Comparison of ENCODE assay signal across 8 cellular contexts in the genomic region with DNA sequence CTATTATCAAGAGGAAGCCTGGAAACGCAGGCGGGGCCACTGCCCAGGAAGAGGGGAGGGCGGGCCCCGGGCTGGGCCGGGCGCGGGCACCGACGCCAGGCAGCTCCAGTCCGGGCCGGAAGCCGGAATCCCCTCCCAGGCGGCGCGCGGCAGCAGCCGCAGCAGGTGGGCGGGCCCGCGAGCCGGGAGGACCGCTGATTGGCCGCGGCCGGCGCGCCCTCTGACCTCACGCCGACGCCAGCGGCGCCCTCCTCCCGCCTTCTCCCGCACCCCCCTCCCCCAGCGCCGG. TPM values are rescaled to one million over a fixed set of nuclear protein-coding genes. Genes with fewer than 3 reads are reported as not detected.
A peak's percentile ranks its signal among the peaks of the same experiment; 100 is the strongest.
DNase-seq lines count a peak whose midpoint lies in the region; ATAC-seq and TF ChIP-seq lines count a peak whose summit lies in the region.

No MANE protein-coding gene starts in this region.

- TF ChIP-seq CTCF in AG10803 (conservative IDR thresholded peaks at IDR 0.05; ENCODE audit: low read length): no peak
- no peak for TF ChIP-seq CTCF in chondrocyte (IDR thresholded peaks at IDR 0.05)
- no peak for TF ChIP-seq CTCF in kidney epithelial cell (IDR thresholded peaks at IDR 0.05; ENCODE audit: insufficient read depth, low read length, poor library complexity, severe bottlenecking)

- peaks cover 2% of the 10 kb centered on the region for H3K36me3 ChIP-seq in kidney epithelial cell (ENCODE audit: control insufficient read depth, insufficient read depth, low read length)

- H3K27me3 Mint-ChIP-seq in chondrocyte (ENCODE audit: low read depth): no peaks in the 10 kb centered on the region

- no peaks in the 10 kb centered on the region for H3K9me3 Mint-ChIP-seq in chondrocyte (ENCODE audit: low read depth)

- peak overlapping the region; percentile 91 for H3K27ac Mint-ChIP-seq in chondrocyte (ENCODE audit: unreplicated experiment)

- H3K4me3 ChIP-seq in AG10803 (ENCODE audit: low read length) (peak overlapping the region; percentile 88), kidney epithelial cell (ENCODE audit: low read depth, low read length) (peak overlapping the region; percentile 77)

- H3K27me3 ChIP-seq in kidney epithelial cell (ENCODE audit: control insufficient read depth, insufficient read depth, low read length): no peaks in the 10 kb centered on the region

- H3K4me3 Mint-ChIP-seq in chondrocyte (ENCODE audit: unreplicated experiment): peak overlapping the region; percentile 87

- DNase-seq in AG10803 (ENCODE audit: low read depth) (peak; percentile 92), NCI-H446 (lab: John Stamatoyannopoulos, UW) (peak; percentile 11 to 77), chondrocyte (ENCODE audit: low spot score) (peak; percentile 97), kidney epithelial cell (ENCODE audit: low read depth) (peak; percentile 62)
- peak; percentile 84 for DNase-seq in activated CD4-positive, alpha-beta T cell treated with anti-CD3 and anti-CD28 coated beads for 1 hour
- peak; percentile 95 for DNase-seq in stimulated activated CD4-positive, alpha-beta T cell treated with anti-CD3 and anti-CD28 coated beads, Interleukin-15, amount 100 ng/mL, for 24 hours

- peak; percentile 85 for ATAC-seq in GM19043 (IDR thresholded peaks at IDR 0.05; ENCODE audit: low read depth, unreplicated experiment)
- ATAC-seq in HG03378 (IDR thresholded peaks at IDR 0.05; ENCODE audit: unreplicated experiment): peak; percentile 57

- H3K4me1 Mint-ChIP-seq in chondrocyte (ENCODE audit: low read depth): peaks cover 40% of the 10 kb centered on the region

- peaks cover 2% of the 10 kb centered on the region for H3K36me3 Mint-ChIP-seq in chondrocyte (ENCODE audit: low read depth)

RNA-seq across cellular contexts. Expression of a gene that starts 0.4 kb away (rescaled TPM):
- total RNA-seq in chondrocyte (35.7 to 40.2 TPM (median 39.7 TPM) in 3 replicates), kidney epithelial cell (54.8 and 83.9 TPM in 2 replicates)

RNA-seq across cellular contexts. Expression of a gene that starts 21.3 kb away (rescaled TPM):
- 45.2 to 56.1 TPM (median 50.4 TPM) in 3 replicates for total RNA-seq in chondrocyte
- total RNA-seq in kidney epithelial cell: 56.5 and 65.4 TPM in 2 replicates

RNA-seq across cellular contexts. Expression of a gene that starts 35.0 kb away (rescaled TPM):
- total RNA-seq in chondrocyte (64.9 to 74.9 TPM (median 65.5 TPM) in 3 replicates), kidney epithelial cell (60.3 and 61.1 TPM in 2 replicates)

Comparison
In these comparisons a context has a peak if more than half of its experiments do, and no peak if none do; other contexts are left out.
1. Peak in every context shown above with its lines: DNase-seq, ATAC-seq and H3K4me3 ChIP-seq.
2. DNase-seq: peak in every context shown above with its lines; median percentile 97 in chondrocyte; 95 in stimulated activated CD4-positive, alpha-beta T cell treated with anti-CD3 and anti-CD28 coated beads, Interleukin-15, amount 100 ng/mL, for 24 hours; 92 in AG10803; 84 in activated CD4-positive, alpha-beta T cell treated with anti-CD3 and anti-CD28 coated beads for 1 hour; 62 in kidney epithelial cell; 44 in NCI-H446.